Comparison of ENCODE assay signal across 8 cellular contexts in the genomic region with DNA sequence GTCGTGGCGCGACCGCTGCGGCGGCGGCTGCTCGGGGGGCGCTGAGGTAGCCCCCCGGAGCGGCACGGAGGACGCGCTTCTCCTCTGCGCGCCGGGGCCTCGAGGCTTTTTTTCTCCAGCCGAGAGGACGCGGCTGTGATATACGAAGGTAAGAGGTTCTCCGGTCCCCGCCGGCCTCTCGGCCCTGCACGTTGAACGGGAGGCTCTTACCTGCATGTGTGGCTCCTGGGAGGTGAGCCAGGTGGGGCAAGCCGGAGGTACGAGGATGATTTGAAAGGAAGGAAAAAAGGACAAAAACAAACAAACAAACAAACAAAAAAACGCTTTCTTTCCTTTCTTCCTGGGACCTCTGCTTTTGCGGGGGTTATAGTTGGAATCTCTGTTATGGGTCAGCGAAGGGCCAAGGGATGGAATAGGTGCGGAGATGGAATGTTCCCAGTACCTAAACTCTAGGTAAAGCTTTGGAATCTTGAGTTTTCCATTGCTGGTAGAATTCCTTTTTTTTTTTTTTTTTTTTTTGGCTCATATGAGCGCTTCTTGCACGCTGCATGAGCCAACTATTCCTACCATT. TPM values are rescaled to one million over a fixed set of nuclear protein-coding genes. Genes with fewer than 3 reads are reported as not detected.
DNase-seq lines count a peak whose midpoint lies in the region; ATAC-seq and TF ChIP-seq lines count a peak whose summit lies in the region.

No MANE protein-coding gene starts in this region.

- H3K9ac ChIP-seq in BLaER1: peak overlapping the region; percentile 89

- H4K20me1 ChIP-seq in BLaER1: peaks cover 17% of the 10 kb centered on the region; the same call in 1 of the 2 replicates

- H3K27ac Mint-ChIP-seq in activated CD4-positive, alpha-beta T cell treated with anti-CD3 and anti-CD28 coated beads, Interleukin-2, amount 10 ng/mL, durations not matched to agents 7 days and 5 days: peak overlapping the region; percentile 72
- H3K27ac Mint-ChIP-seq in progenitor cell of endocrine pancreas: peak overlapping the region; percentile 97

- CTCF ChIA-PET in activated CD4-positive, alpha-beta T cell treated with anti-CD3 and anti-CD28 coated beads, Interleukin-2, amount 10 ng/mL, durations not matched to agents 7 days and 5 days (lab: Charles Lee): interaction anchor here (0.6 to 1.2 kb wide), 2 partner anchors 57 to 553 kb away, joined by 3 to 6 read pairs; no protein-coding TSS in a partner anchor

- H3K36me3 ChIP-seq in BLaER1: no peaks in the 10 kb centered on the region

- H3K27me3 ChIP-seq in BLaER1: no peaks in the 10 kb centered on the region

- peak overlapping the region; percentile 90 for H3K4me2 ChIP-seq in BLaER1

- peak overlapping the region; percentile 91 for H3K27ac ChIP-seq in BLaER1

- H3K36me3 Mint-ChIP-seq in activated CD4-positive, alpha-beta T cell treated with anti-CD3 and anti-CD28 coated beads, Interleukin-2, amount 10 ng/mL, durations not matched to agents 7 days and 5 days (ENCODE audit: low read depth): peaks cover 1% of the 10 kb centered on the region
- no peaks in the 10 kb centered on the region for H3K36me3 Mint-ChIP-seq in progenitor cell of endocrine pancreas (ENCODE audit: insufficient read depth)

- peaks cover 39% of the 10 kb centered on the region for H3K4me1 ChIP-seq in BLaER1

- TF ChIP-seq CTCF in fibroblast of villous mesenchyme (IDR thresholded peaks at IDR 0.05; ENCODE audit: insufficient read depth, low read depth, low read length) (no peak), progenitor cell of endocrine pancreas (IDR thresholded peaks at IDR 0.05; ENCODE audit: unreplicated experiment) (no peak)

- peak; percentile 12 for ATAC-seq in GM19043 (IDR thresholded peaks at IDR 0.05; ENCODE audit: low read depth, unreplicated experiment)
- ATAC-seq in HG03432 (IDR thresholded peaks at IDR 0.05; ENCODE audit: unreplicated experiment): peak; percentile 13

- peaks cover 1% of the 10 kb centered on the region for H3K27me3 Mint-ChIP-seq in activated CD4-positive, alpha-beta T cell treated with anti-CD3 and anti-CD28 coated beads, Interleukin-2, amount 10 ng/mL, durations not matched to agents 7 days and 5 days
- H3K27me3 Mint-ChIP-seq in progenitor cell of endocrine pancreas: no peaks in the 10 kb centered on the region

- peak overlapping the region; percentile 77 for H3K4me3 Mint-ChIP-seq in activated CD4-positive, alpha-beta T cell treated with anti-CD3 and anti-CD28 coated beads, Interleukin-2, amount 10 ng/mL, durations not matched to agents 7 days and 5 days
- peak overlapping the region; percentile 88 for H3K4me3 Mint-ChIP-seq in progenitor cell of endocrine pancreas (ENCODE audit: low read depth)

- DNase-seq in activated CD4-positive, alpha-beta T cell treated with anti-CD3 and anti-CD28 coated beads, Interleukin-2, amount 10 ng/mL, durations not matched to agents 7 days and 5 days: peak; percentile 39
- DNase-seq in fibroblast of villous mesenchyme (ENCODE audit: low read depth): no peak
- no peak for DNase-seq in progenitor cell of endocrine pancreas (ENCODE audit: low spot score, unreplicated experiment)
- DNase-seq in NCI-H774 (lab: John Stamatoyannopoulos, UW): no peak
- no peak for DNase-seq in foreskin melanocyte

- H3K9me3 ChIP-seq in BLaER1: 0 out of 2 replicates have a peak, but pooled peaks cover 3% of the 10 kb centered on the region

- H3K4me3 ChIP-seq in BLaER1: peak overlapping the region; percentile 93
- H3K4me3 ChIP-seq in fibroblast of villous mesenchyme (ENCODE audit: low read depth, low read length): peak overlapping the region; percentile 95

- POLR2A ChIA-PET in activated CD4-positive, alpha-beta T cell treated with anti-CD3 and anti-CD28 coated beads, Interleukin-2, amount 10 ng/mL, durations not matched to agents 7 days and 5 days (lab: Charles Lee): interaction anchor here (0.7 kb wide), 1 partner anchor 74 kb away, joined by 3 read pairs; no protein-coding TSS in a partner anchor

- H3K4me1 Mint-ChIP-seq in activated CD4-positive, alpha-beta T cell treated with anti-CD3 and anti-CD28 coated beads, Interleukin-2, amount 10 ng/mL, durations not matched to agents 7 days and 5 days: peaks cover 44% of the 10 kb centered on the region
- H3K4me1 Mint-ChIP-seq in progenitor cell of endocrine pancreas (ENCODE audit: low read depth): peaks cover 33% of the 10 kb centered on the region

- no peaks in the 10 kb centered on the region for H3K9me3 Mint-ChIP-seq in activated CD4-positive, alpha-beta T cell treated with anti-CD3 and anti-CD28 coated beads, Interleukin-2, amount 10 ng/mL, durations not matched to agents 7 days and 5 days
- no peaks in the 10 kb centered on the region for H3K9me3 Mint-ChIP-seq in progenitor cell of endocrine pancreas (ENCODE audit: low read depth)

RNA-seq across cellular contexts. Expression of gene PTPN4, which starts 0.6 kb away (rescaled TPM):
- total RNA-seq in activated CD4-positive, alpha-beta T cell treated with anti-CD3 and anti-CD28 coated beads, Interleukin-2, amount 10 ng/mL, durations not matched to agents 7 days and 5 days: 10 to 100 TPM; 75.2 to 95.9 TPM
- total RNA-seq in fibroblast of villous mesenchyme (18.0 and 28.5 TPM in 2 replicates), progenitor cell of endocrine pancreas (54.2 and 59.1 TPM in 2 replicates)
